2 cellular contexts compared by ENCODE assay signal in the genomic region with DNA sequence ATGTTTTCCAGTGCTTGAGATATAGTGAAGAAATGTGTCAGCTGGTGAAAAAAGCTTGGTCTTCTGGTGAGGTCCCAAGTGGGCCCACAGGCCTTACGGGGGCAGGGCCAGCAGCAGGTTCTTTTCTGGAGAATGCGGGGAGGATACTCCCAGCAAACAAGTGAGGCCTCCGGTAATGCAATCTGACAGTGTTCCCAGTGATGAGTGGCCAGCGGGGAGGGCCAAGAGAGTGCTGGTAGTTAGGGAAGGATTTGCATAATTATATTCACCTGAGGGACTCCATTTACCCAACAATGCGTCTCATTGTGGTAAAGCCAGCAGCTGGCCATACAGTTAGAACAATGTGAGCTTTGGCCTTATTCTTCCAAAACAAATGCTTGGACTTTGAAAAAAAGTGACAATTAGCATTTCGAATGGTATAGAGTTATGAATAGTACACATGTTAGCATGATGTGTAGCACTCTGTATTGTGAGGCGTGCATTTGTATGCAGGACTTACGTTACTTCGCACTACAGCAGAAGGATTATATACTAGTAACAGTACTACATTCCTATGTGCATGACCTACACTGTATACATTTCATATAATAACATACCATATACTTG.
TF ChIP-seq lines count a peak whose summit lies in the region.

No MANE protein-coding gene starts in this region.

TF ChIP-seq in SK-N-SH, 30 proteins besides CTCF, POLR2A, EP300 and RAD21 (continued from another document):
- TF ChIP-seq, protein P1, sequence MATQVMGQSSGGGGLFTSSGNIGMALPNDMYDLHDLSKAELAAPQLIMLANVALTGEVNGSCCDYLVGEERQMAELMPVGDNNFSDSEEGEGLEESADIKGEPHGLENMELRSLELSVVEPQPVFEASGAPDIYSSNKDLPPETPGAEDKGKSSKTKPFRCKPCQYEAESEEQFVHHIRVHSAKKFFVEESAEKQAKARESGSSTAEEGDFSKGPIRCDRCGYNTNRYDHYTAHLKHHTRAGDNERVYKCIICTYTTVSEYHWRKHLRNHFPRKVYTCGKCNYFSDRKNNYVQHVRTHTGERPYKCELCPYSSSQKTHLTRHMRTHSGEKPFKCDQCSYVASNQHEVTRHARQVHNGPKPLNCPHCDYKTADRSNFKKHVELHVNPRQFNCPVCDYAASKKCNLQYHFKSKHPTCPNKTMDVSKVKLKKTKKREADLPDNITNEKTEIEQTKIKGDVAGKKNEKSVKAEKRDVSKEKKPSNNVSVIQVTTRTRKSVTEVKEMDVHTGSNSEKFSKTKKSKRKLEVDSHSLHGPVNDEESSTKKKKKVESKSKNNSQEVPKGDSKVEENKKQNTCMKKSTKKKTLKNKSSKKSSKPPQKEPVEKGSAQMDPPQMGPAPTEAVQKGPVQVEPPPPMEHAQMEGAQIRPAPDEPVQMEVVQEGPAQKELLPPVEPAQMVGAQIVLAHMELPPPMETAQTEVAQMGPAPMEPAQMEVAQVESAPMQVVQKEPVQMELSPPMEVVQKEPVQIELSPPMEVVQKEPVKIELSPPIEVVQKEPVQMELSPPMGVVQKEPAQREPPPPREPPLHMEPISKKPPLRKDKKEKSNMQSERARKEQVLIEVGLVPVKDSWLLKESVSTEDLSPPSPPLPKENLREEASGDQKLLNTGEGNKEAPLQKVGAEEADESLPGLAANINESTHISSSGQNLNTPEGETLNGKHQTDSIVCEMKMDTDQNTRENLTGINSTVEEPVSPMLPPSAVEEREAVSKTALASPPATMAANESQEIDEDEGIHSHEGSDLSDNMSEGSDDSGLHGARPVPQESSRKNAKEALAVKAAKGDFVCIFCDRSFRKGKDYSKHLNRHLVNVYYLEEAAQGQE (IDR thresholded peaks at IDR 0.05; ENCODE audit: low read depth, low read length): no peak
- TF ChIP-seq, protein P2, sequence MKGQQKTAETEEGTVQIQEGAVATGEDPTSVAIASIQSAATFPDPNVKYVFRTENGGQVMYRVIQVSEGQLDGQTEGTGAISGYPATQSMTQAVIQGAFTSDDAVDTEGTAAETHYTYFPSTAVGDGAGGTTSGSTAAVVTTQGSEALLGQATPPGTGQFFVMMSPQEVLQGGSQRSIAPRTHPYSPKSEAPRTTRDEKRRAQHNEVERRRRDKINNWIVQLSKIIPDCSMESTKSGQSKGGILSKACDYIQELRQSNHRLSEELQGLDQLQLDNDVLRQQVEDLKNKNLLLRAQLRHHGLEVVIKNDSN (IDR thresholded peaks at IDR 0.05; ENCODE audit: borderline replicate concordance, low read depth): no peak
- TF ChIP-seq NFIC (IDR thresholded peaks at IDR 0.05; ENCODE audit: borderline replicate concordance) (no peak), ELF1 (IDR thresholded peaks at IDR 0.05) (no peak), NRF1 (IDR thresholded peaks at IDR 0.05; ENCODE audit: low read depth, low read length) (no peak)

TF ChIP-seq in SK-N-SH treated with all-trans-retinoic acid at 6 μM for 48 hours, 23 proteins besides CTCF, POLR2A, EP300 and RAD21 (continued from another document):
- TF ChIP-seq ZFP30 (CRISPR knock-in tag; IDR thresholded peaks at IDR 0.05): no peak
- TF ChIP-seq ZC3H10 (CRISPR knock-in tag; IDR thresholded peaks at IDR 0.05): no peak
- no peak for TF ChIP-seq TCF4 (CRISPR knock-in tag; IDR thresholded peaks at IDR 0.05; ENCODE audit: borderline replicate concordance)
- TF ChIP-seq RARB (CRISPR knock-in tag; IDR thresholded peaks at IDR 0.05): no peak
- TF ChIP-seq PPARA (CRISPR knock-in tag; IDR thresholded peaks at IDR 0.05; ENCODE audit: borderline replicate concordance): no peak
- TF ChIP-seq OSR1 (CRISPR knock-in tag; IDR thresholded peaks at IDR 0.05): no peak
- no peak for TF ChIP-seq ZNF565 (CRISPR knock-in tag; conservative IDR thresholded peaks at IDR 0.05; ENCODE audit: low read depth)
- TF ChIP-seq, protein P3, sequence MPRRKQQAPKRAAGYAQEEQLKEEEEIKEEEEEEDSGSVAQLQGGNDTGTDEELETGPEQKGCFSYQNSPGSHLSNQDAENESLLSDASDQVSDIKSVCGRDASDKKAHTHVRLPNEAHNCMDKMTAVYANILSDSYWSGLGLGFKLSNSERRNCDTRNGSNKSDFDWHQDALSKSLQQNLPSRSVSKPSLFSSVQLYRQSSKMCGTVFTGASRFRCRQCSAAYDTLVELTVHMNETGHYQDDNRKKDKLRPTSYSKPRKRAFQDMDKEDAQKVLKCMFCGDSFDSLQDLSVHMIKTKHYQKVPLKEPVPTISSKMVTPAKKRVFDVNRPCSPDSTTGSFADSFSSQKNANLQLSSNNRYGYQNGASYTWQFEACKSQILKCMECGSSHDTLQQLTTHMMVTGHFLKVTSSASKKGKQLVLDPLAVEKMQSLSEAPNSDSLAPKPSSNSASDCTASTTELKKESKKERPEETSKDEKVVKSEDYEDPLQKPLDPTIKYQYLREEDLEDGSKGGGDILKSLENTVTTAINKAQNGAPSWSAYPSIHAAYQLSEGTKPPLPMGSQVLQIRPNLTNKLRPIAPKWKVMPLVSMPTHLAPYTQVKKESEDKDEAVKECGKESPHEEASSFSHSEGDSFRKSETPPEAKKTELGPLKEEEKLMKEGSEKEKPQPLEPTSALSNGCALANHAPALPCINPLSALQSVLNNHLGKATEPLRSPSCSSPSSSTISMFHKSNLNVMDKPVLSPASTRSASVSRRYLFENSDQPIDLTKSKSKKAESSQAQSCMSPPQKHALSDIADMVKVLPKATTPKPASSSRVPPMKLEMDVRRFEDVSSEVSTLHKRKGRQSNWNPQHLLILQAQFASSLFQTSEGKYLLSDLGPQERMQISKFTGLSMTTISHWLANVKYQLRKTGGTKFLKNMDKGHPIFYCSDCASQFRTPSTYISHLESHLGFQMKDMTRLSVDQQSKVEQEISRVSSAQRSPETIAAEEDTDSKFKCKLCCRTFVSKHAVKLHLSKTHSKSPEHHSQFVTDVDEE (CRISPR knock-in tag; IDR thresholded peaks at IDR 0.05): no peak
- no peak for TF ChIP-seq ZFP3 (CRISPR knock-in tag; IDR thresholded peaks at IDR 0.05)
- TF ChIP-seq ESRRG (CRISPR knock-in tag; IDR thresholded peaks at IDR 0.05): no peak
- TF ChIP-seq SNAI2 (CRISPR knock-in tag; IDR thresholded peaks at IDR 0.05): no peak
- no peak for TF ChIP-seq GLIS3 (CRISPR knock-in tag; IDR thresholded peaks at IDR 0.05)
- TF ChIP-seq, protein P4, sequence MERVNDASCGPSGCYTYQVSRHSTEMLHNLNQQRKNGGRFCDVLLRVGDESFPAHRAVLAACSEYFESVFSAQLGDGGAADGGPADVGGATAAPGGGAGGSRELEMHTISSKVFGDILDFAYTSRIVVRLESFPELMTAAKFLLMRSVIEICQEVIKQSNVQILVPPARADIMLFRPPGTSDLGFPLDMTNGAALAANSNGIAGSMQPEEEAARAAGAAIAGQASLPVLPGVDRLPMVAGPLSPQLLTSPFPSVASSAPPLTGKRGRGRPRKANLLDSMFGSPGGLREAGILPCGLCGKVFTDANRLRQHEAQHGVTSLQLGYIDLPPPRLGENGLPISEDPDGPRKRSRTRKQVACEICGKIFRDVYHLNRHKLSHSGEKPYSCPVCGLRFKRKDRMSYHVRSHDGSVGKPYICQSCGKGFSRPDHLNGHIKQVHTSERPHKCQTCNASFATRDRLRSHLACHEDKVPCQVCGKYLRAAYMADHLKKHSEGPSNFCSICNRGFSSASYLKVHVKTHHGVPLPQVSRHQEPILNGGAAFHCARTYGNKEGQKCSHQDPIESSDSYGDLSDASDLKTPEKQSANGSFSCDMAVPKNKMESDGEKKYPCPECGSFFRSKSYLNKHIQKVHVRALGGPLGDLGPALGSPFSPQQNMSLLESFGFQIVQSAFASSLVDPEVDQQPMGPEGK (CRISPR knock-in tag; IDR thresholded peaks at IDR 0.05; ENCODE audit: borderline replicate concordance): no peak
- TF ChIP-seq ZNF8 (CRISPR knock-in tag; IDR thresholded peaks at IDR 0.05): no peak
- TF ChIP-seq, protein P5, sequence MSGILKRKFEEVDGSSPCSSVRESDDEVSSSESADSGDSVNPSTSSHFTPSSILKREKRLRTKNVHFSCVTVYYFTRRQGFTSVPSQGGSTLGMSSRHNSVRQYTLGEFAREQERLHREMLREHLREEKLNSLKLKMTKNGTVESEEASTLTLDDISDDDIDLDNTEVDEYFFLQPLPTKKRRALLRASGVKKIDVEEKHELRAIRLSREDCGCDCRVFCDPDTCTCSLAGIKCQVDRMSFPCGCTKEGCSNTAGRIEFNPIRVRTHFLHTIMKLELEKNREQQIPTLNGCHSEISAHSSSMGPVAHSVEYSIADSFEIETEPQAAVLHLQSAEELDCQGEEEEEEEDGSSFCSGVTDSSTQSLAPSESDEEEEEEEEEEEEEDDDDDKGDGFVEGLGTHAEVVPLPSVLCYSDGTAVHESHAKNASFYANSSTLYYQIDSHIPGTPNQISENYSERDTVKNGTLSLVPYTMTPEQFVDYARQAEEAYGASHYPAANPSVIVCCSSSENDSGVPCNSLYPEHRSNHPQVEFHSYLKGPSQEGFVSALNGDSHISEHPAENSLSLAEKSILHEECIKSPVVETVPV (CRISPR knock-in tag; IDR thresholded peaks at IDR 0.05): no peak
- TF ChIP-seq CSDC2 (CRISPR knock-in tag; IDR thresholded peaks at IDR 0.05): no peak
- TF ChIP-seq ZNF70 (CRISPR knock-in tag; IDR thresholded peaks at IDR 0.05): no peak
